8 cellular contexts compared by ENCODE assay signal in the genomic region with DNA sequence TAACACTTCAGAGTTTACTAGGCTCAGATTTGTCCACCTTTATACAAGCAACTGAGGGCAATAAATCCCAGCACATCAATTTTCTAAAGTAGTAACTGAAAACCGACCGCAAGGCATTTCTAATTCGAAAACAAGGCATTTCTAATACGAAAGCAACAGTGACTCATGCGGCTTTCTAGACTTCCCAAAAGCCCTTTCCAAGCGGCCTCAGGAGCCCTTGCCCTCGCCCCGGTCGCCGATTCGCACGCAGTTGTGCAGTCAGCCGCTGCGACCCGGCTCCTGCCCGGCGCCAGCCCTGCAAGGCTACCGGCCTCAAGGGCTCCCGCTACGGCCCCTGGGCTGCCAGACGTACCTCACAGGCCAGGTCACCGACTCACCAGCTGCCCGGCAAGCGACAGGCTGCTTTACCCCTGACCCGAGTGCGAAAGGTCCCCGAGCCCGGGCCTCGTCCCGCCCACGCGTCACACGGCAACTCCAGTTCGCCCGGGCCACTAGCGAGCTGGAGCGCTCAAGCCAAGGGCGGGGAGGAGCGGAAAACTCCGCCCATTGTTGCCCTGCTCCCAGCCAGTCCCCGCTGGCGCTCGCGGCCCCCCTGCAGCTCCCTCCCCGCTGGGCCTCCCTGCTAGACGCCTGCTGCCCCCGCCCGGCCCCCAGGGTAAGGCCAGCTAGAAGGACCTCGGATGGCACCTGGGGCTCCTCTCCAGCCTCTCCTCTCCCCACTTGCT. TPM values are rescaled to one million over a fixed set of nuclear protein-coding genes. Genes with fewer than 3 reads are reported as not detected.
DNase-seq lines count a peak whose midpoint lies in the region; ATAC-seq, FAIRE-seq and TF ChIP-seq lines count a peak whose summit lies in the region.

No MANE protein-coding gene starts in this region.

- POLR2A ChIA-PET in H1 (lab: Charles Lee; ENCODE audit: partially characterized antibody) = interaction anchor here (1.3 kb wide), 1 partner anchor 10 kb away, joined by 4 read pairs; no protein-coding TSS in a partner anchor

- ATAC-seq in GM18868 (IDR thresholded peaks at IDR 0.05; ENCODE audit: unreplicated experiment) (peak; percentile 91), HG03103 (IDR thresholded peaks at IDR 0.05; ENCODE audit: low read depth, unreplicated experiment) (peak; percentile 91)

- H2BK12ac ChIP-seq in H1 (ENCODE audit: low read depth, low read length) = no peak overlapping the region

- H3K79me2 ChIP-seq in H1 (ENCODE audit: control insufficient read depth in 1 of 2, insufficient read depth in 2 of 2, low read length in 2 of 2) (peaks cover 3 to 80% of the 10 kb centered on the region in 2 experiments; a peak in 3 of 4 replicates), mesendoderm (ENCODE audit: control insufficient read depth, insufficient read depth, low read length) (peaks cover 68% of the 10 kb centered on the region)

- H3K4me3 ChIP-seq in H1 (ENCODE audit: extremely low read depth in 1 of 4, insufficient read depth in 2 of 4, low read depth in 3 of 4, low read length in 4 of 4) (peak overlapping the region; percentile 60 to 81 (median 74)), mesendoderm (ENCODE audit: low read length) (peak overlapping the region; percentile 63)

- H3K4me2 ChIP-seq in H1 (ENCODE audit: insufficient read depth in 1 of 2, low read depth in 2 of 2, low read length in 2 of 2) (peak overlapping the region; percentile 12 to 72), mesendoderm (ENCODE audit: low read length) (peak overlapping the region; percentile 86)

- H3K79me1 ChIP-seq in H1 (ENCODE audit: low read depth, low read length) (peaks cover 4% of the 10 kb centered on the region; the same call in 1 of the 2 replicates), mesendoderm (ENCODE audit: low read length) (peaks cover 26% of the 10 kb centered on the region)

- H2BK5ac ChIP-seq in H1 (ENCODE audit: low read depth, low read length) (no peak overlapping the region; the same call in 1 of the 2 replicates), mesendoderm (ENCODE audit: low read length) (no peak overlapping the region)

- H3K4ac ChIP-seq in H1 (replicated peaks; ENCODE audit: insufficient read length, low read depth, low read length) = no peak overlapping the region
- H3K4ac ChIP-seq in mesendoderm (ENCODE audit: low read depth, low read length) = no peak overlapping the region

- H3K18ac ChIP-seq in H1 (ENCODE audit: extremely low read depth, low read length) (0 out of 2 replicates have a peak overlapping the region, but pooled peaks have one; percentile 55), mesendoderm (ENCODE audit: low read length) (peak overlapping the region; percentile 69)

- H3K56ac ChIP-seq in H1 (replicated peaks; ENCODE audit: insufficient read length, low read depth, low read length) (peak overlapping the region; percentile 10), mesendoderm (ENCODE audit: low read length) (peak overlapping the region; percentile 90)

- H3K27ac ChIP-seq in H1 (ENCODE audit: low read depth, low read length) (peak overlapping the region; percentile 51; the same call in 1 of the 2 replicates), mesendoderm (ENCODE audit: low read depth, low read length) (peak overlapping the region; percentile 29)

- no peak overlapping the region for H3K23ac ChIP-seq in H1 (ENCODE audit: insufficient read length)
- H3K23ac ChIP-seq in mesendoderm (ENCODE audit: low read length) = peak overlapping the region; percentile 91

- peak in 1 of 2 experiments; percentile 65; a peak in 2 of 3 replicates for TF ChIP-seq POLR2A in H1 (IDR thresholded peaks at IDR 0.05; ENCODE audit: control extremely low read depth in 1 of 2, low read depth in 2 of 2, low read length in 2 of 2)

- H3K23me2 ChIP-seq in H1 (ENCODE audit: low read depth, low read length) = no peaks in the 10 kb centered on the region; the same call in 1 of the 2 replicates

- H2AK5ac ChIP-seq in H1 (ENCODE audit: low read depth, low read length) = no peak overlapping the region
- no peak overlapping the region for H2AK5ac ChIP-seq in mesendoderm (ENCODE audit: low read length)

- no peak overlapping the region for H2BK15ac ChIP-seq in H1 (ENCODE audit: low read length)
- no peak overlapping the region for H2BK15ac ChIP-seq in mesendoderm (replicated peaks; ENCODE audit: low read depth)

- H4K5ac ChIP-seq in H1 (ENCODE audit: insufficient read length, low read depth, low read length) (peak overlapping the region; percentile 57), mesendoderm (ENCODE audit: low read length) (no peak overlapping the region)

- TF ChIP-seq EP300 in H1 (IDR thresholded peaks at IDR 0.05; ENCODE audit: borderline replicate concordance in 1 of 2, low read depth in 2 of 2, low read length in 2 of 2) = no peak

- FAIRE-seq in H1 (lab: Jason Lieb, UNC) = no peak

- DNase-seq in AG08396 (ENCODE audit: low spot score) (peak; percentile 90), NCI-H82 treated with DMSO at 0.1 percent for 48 hours (lab: John Stamatoyannopoulos, UW; ENCODE audit: unreplicated experiment) (peak; percentile 68), H1 (ENCODE audit: low read depth in 1 of 2, low spot score in 2 of 2) (peak; percentile 68 to 88), mesendoderm (peak; percentile 94)
- DNase-seq in activated CD8-positive, alpha-beta memory T cell treated with anti-CD3 and anti-CD28 coated beads for 48 hours (ENCODE audit: low read depth in 2 of 3, low spot score in 2 of 3) = peak; percentile 59 to 83 (median 81)
- DNase-seq in stimulated activated CD8-positive, alpha-beta memory T cell treated with anti-CD3 and anti-CD28 coated beads, Interleukin-12 subunit alpha, Interleukin-12 subunit beta, amount 100 ng/mL, for 24 hours (ENCODE audit: extremely low read depth) = peak; percentile 65

- WGBS in H1 (ENCODE audit: extremely low coverage in 1 of 2, insufficient coverage in 1 of 2, insufficient read length in 1 of 2, insufficient replicate concordance in 2 of 2, low coverage in 1 of 2, low lambda C conversion rate in 2 of 2, missing lambda C conversion rate in 1 of 2), 2 experiments = 4% methylated on average over 48 of the region's 49 CpGs; no CpG with 5 or more reads in 1 of the 2 experiments
- no CpG with 5 or more reads among the region's 49 CpGs for WGBS in mesendoderm (ENCODE audit: extremely low coverage, insufficient coverage, low lambda C conversion rate)

- no peaks in the 10 kb centered on the region for H3K9me3 ChIP-seq in H1 (ENCODE audit: insufficient read depth in 2 of 2, low read depth in 1 of 2, low read length in 1 of 2)

- H4K20me1 ChIP-seq in H1 (replicated peaks in 1 of 2; ENCODE audit: control insufficient read depth in 1 of 2, insufficient read depth in 2 of 2, low read length in 2 of 2) = peaks cover 9 to 17% of the 10 kb centered on the region in 2 experiments

- CTCF ChIA-PET in H1 (lab: Charles Lee; ENCODE audit: partially characterized antibody) = interaction anchor here (0.9 kb wide), 1 partner anchor 9 kb away, joined by 3 read pairs; no protein-coding TSS in a partner anchor

- H4K91ac ChIP-seq in H1 (replicated peaks; ENCODE audit: insufficient read length, low read length) = no peak overlapping the region

- H3K4me1 ChIP-seq in H1 (replicated peaks in 1 of 4; ENCODE audit: control insufficient read depth in 3 of 4, insufficient read depth in 4 of 4, low read length in 3 of 4) = peaks cover 0 to 7% (median 3%) of the 10 kb centered on the region in 4 experiments; a peak in 3 of 7 replicates
- H3K4me1 ChIP-seq in mesendoderm (ENCODE audit: control insufficient read depth, low read depth, low read length) = peaks cover 4% of the 10 kb centered on the region

- no peak overlapping the region for H3K14ac ChIP-seq in H1 (ENCODE audit: insufficient read length)

- H2BK120ac ChIP-seq in H1 (replicated peaks; ENCODE audit: low read depth, low read length) (no peak overlapping the region), mesendoderm (ENCODE audit: low read depth, low read length) (no peak overlapping the region)

- H3K27me3 ChIP-seq in H1 (replicated peaks in 1 of 4; ENCODE audit: control insufficient read depth in 3 of 4, extremely low read depth in 1 of 4, insufficient read depth in 3 of 4, low read length in 3 of 4) (no peaks in the 10 kb centered on the region), mesendoderm (ENCODE audit: insufficient read depth, low read length, poor library complexity) (no peaks in the 10 kb centered on the region)

- no peak for TF ChIP-seq CTCF in H1 (IDR thresholded peaks at IDR 0.05; ENCODE audit: control extremely low read depth in 1 of 3, insufficient read depth in 1 of 3, low read depth in 1 of 3, low read length in 3 of 3)

- H3K9ac ChIP-seq in H1 (replicated peaks in 1 of 4; ENCODE audit: extremely low read depth in 1 of 4, low read depth in 3 of 4, low read length in 3 of 4) (peak overlapping the region; percentile 39 to 78 (median 56)), mesendoderm (ENCODE audit: low read length) (peak overlapping the region; percentile 90)

- H3K36me3 ChIP-seq in H1 (ENCODE audit: control insufficient read depth in 2 of 4, insufficient read depth in 4 of 4, low read length in 3 of 4) = no peaks in the 10 kb centered on the region
- no peaks in the 10 kb centered on the region for H3K36me3 ChIP-seq in mesendoderm (ENCODE audit: control insufficient read depth, insufficient read depth, low read length)

- H4K8ac ChIP-seq in H1 (ENCODE audit: extremely low read depth, insufficient read depth, low read length) (peak overlapping the region; percentile 89), mesendoderm (ENCODE audit: low read depth, low read length) (no peak overlapping the region)

- H2AFZ ChIP-seq in H1 (ENCODE audit: low read length) = no peak overlapping the region

- no peak overlapping the region for H2BK20ac ChIP-seq in H1 (ENCODE audit: low read length)

- no peak for TF ChIP-seq RAD21 in H1 (IDR thresholded peaks at IDR 0.05 in 1 of 2, conservative IDR thresholded peaks at IDR 0.05 in 1 of 2; ENCODE audit: low read depth in 2 of 2, low read length in 2 of 2)

RNA-seq across cellular contexts. Expression of a gene that starts 7.3 kb away (rescaled TPM):
- total RNA-seq in H1 (2021; fragmentation: NEBNext Ultra II Directional; extraction: Animal tissue kit (Norgen Biotek cat#: 25700)) = 63.7 and 65.2 TPM in 2 replicates
- 19.8 and 28.9 TPM in 2 replicates for polyA plus RNA-seq in H1 (2011; rRNA removed)
- 39.3 TPM for polyA plus RNA-seq in H1 (2011; cell fraction: cytosol; rRNA removed)
- polyA plus RNA-seq in H1 (2011; cell fraction: nucleus; rRNA removed) = 21.7 TPM
- 32.7 to 46.6 TPM (median 37.7 TPM) in 4 replicates for polyA plus RNA-seq in H1 (2012, experiment 1 of 2)
- polyA plus RNA-seq in H1 (2012, experiment 2 of 2) = 4.5 TPM
- 39.2 TPM for polyA plus RNA-seq in H1 (2013, experiment 1 of 2)
- polyA plus RNA-seq in H1 (2013, experiment 2 of 2) = 37.6 TPM
- polyA minus RNA-seq in H1 (2011; rRNA and poly(A)+ RNA removed) = 100 and 135 TPM in 2 replicates
- polyA minus RNA-seq in H1 (2011; cell fraction: cytosol; rRNA and poly(A)+ RNA removed) = 39.9 TPM
- 31.0 TPM for polyA minus RNA-seq in H1 (2011; cell fraction: nucleus; rRNA and poly(A)+ RNA removed)
- polyA plus RNA-seq in mesendoderm (2013, experiment 1 of 2) = 58.2 TPM
- 58.6 TPM for polyA plus RNA-seq in mesendoderm (2013, experiment 2 of 2)

RNA-seq across cellular contexts. Expression of a gene that starts 22.9 kb away (rescaled TPM):
- not detected in 2 replicates for total RNA-seq in H1 (2021; fragmentation: NEBNext Ultra II Directional; extraction: Animal tissue kit (Norgen Biotek cat#: 25700))
- polyA plus RNA-seq in H1 (2011; rRNA removed) = not detected in 2 replicates
- not detected for polyA plus RNA-seq in H1 (2011; cell fraction: cytosol; rRNA removed)
- polyA plus RNA-seq in H1 (2011; cell fraction: nucleus; rRNA removed) = not detected
- polyA plus RNA-seq in H1 (2012, experiment 1 of 2) = not detected in 4 replicates
- not detected for polyA plus RNA-seq in H1 (2012, experiment 2 of 2)
- polyA plus RNA-seq in H1 (2013, experiment 1 of 2) = not detected
- polyA plus RNA-seq in H1 (2013, experiment 2 of 2) = not detected
- polyA minus RNA-seq in H1 (2011; rRNA and poly(A)+ RNA removed) = not detected in 2 replicates
- polyA minus RNA-seq in H1 (2011; cell fraction: cytosol; rRNA and poly(A)+ RNA removed) = not detected
- not detected for polyA minus RNA-seq in H1 (2011; cell fraction: nucleus; rRNA and poly(A)+ RNA removed)
- polyA plus RNA-seq in mesendoderm (2013, experiment 1 of 2) = 0.18 TPM
- not detected for polyA plus RNA-seq in mesendoderm (2013, experiment 2 of 2)

RNA-seq across cellular contexts. Expression of a gene that starts 50.9 kb away (rescaled TPM):
- 101 and 106 TPM in 2 replicates for total RNA-seq in H1 (2021; fragmentation: NEBNext Ultra II Directional; extraction: Animal tissue kit (Norgen Biotek cat#: 25700))
- polyA plus RNA-seq in H1 (2011; rRNA removed) = 83.9 and 130 TPM in 2 replicates
- 118 TPM for polyA plus RNA-seq in H1 (2011; cell fraction: cytosol; rRNA removed)
- 28.9 TPM for polyA plus RNA-seq in H1 (2011; cell fraction: nucleus; rRNA removed)
- polyA plus RNA-seq in H1 (2012, experiment 1 of 2) = 102 to 127 TPM (median 108 TPM) in 4 replicates
- 75.9 TPM for polyA plus RNA-seq in H1 (2012, experiment 2 of 2)
- 101 TPM for polyA plus RNA-seq in H1 (2013, experiment 1 of 2)
- polyA plus RNA-seq in H1 (2013, experiment 2 of 2) = 106 TPM
- 61.1 and 78.1 TPM in 2 replicates for polyA minus RNA-seq in H1 (2011; rRNA and poly(A)+ RNA removed)
- polyA minus RNA-seq in H1 (2011; cell fraction: cytosol; rRNA and poly(A)+ RNA removed) = 47.1 TPM
- polyA minus RNA-seq in H1 (2011; cell fraction: nucleus; rRNA and poly(A)+ RNA removed) = 41.9 TPM
- 139 TPM for polyA plus RNA-seq in mesendoderm (2013, experiment 1 of 2)
- 140 TPM for polyA plus RNA-seq in mesendoderm (2013, experiment 2 of 2)

Comparison
In these comparisons a context has a peak if more than half of its experiments do, and no peak if none do; other contexts are left out.
1. Peak in every context shown above with its lines: DNase-seq, ATAC-seq, H3K4me3 ChIP-seq and H3K27ac ChIP-seq.